ENCODE assay signal across 17 cellular contexts in genomic region chr11:117473692-117474091, GRCh38.
DNase-seq lines count a peak whose midpoint lies in the region; ATAC-seq, FAIRE-seq and TF ChIP-seq lines count a peak whose summit lies in the region.
"Had no signal": no experiment of that assay in that cellular context is flagged by ENCODE, and none has a peak within 500 bp of the region (broad histone marks: within the 10 kb centered on the region; RNA-seq: fewer than 3 reads in every experiment).

No MANE protein-coding gene starts in this region.

- no peak for ATAC-seq in right lobe of liver
- ATAC-seq: GM12878, HepG2, Panc1 had no signal

- no peak for TF ChIP-seq POLR2A in right lobe of liver (IDR thresholded peaks at IDR 0.05)
- TF ChIP-seq POLR2A in transverse colon (IDR thresholded peaks at IDR 0.05) = no peak

- FAIRE-seq in urothelium cell line (lab: Jason Lieb, UNC) = no peak
- FAIRE-seq: GM12878, HepG2 had no signal

- H3K4me3 Mint-ChIP-seq in activated CD4-positive, alpha-beta T cell treated with anti-CD3 and anti-CD28 coated beads, Interleukin-2, amount 10 ng/mL, durations not matched to agents 24 days and 14 days = no peak overlapping the region
- H3K4me3 Mint-ChIP-seq: activated naive CD8-positive, alpha-beta T cell had no signal

- in situ Hi-C loops in transverse colon (cut with MboI; ENCODE audit: low pct_ligation_motif_present in 1 of 4, low pct_unique_long_range_greater_than_20kb in 1 of 4, low sequenced_read_pairs in 3 of 4) = no loop called here

- no peak for TF ChIP-seq EP300 in transverse colon (IDR thresholded peaks at IDR 0.05; ENCODE audit: low read depth)

- 76% methylated on average over 5 of the region's 5 CpGs for WGBS in right lobe of liver (ENCODE audit: insufficient coverage, low coverage, low lambda C conversion rate, missing lambda C conversion rate)
- WGBS in transverse colon (ENCODE audit: low coverage in 1 of 2), 2 donors = 61% methylated on average over 5 of the region's 5 CpGs; no CpG with 5 or more reads in 1 of the 2 donors

- H3K27ac ChIP-seq in RWPE1 (no peak overlapping the region), right lobe of liver (no peak overlapping the region), transverse colon (no peak overlapping the region)
- H3K27ac ChIP-seq: 22Rv1, C4-2B, stomach had no signal

- intact Hi-C loops in right lobe of liver (cut with DNase I) = no loop called here
- intact Hi-C loops in transverse colon (cut with DNase I; ENCODE audit: low total_unique reads) = no loop called here
- intact Hi-C loops in activated CD4-positive, alpha-beta T cell treated with anti-CD3 and anti-CD28 coated beads, Interleukin-2, amount 10 ng/mL, durations not matched to agents 24 days and 14 days (cut with micrococcal nuclease) = no loop called here

- H3K4me1 ChIP-seq in right lobe of liver (no peaks in the 10 kb centered on the region), transverse colon (peaks cover 0 to 4% (median 0%) of the 10 kb centered on the region in 4 donors)
- H3K4me1 ChIP-seq: stomach had no signal

- DNase-seq in NCI-H2171 treated with DMSO at 0.1 percent for 48 hours (lab: John Stamatoyannopoulos, UW) (peak; percentile 29), NCI-H2171 (lab: John Stamatoyannopoulos, UW) (no peak), NCI-H2107 (lab: John Stamatoyannopoulos, UW) (peak; percentile 85), RWPE1 (ENCODE audit: low spot score) (peak; percentile 9), urothelium cell line (ENCODE audit: low spot score) (peak; percentile 61), right lobe of liver (no peak), transverse colon (no peak)
- DNase-seq in activated CD4-positive, alpha-beta T cell treated with anti-CD3 and anti-CD28 coated beads, Interleukin-2, amount 10 ng/mL, durations not matched to agents 24 days and 14 days = no peak
- DNase-seq: activated CD4-positive, alpha-beta T cell treated with anti-CD3 and anti-CD28 coated beads for 1 hour; effector CD4-positive, alpha-beta T cell; stomach had no signal

- H3K27me3 ChIP-seq in right lobe of liver = no peaks in the 10 kb centered on the region
- no peaks in the 10 kb centered on the region for H3K27me3 ChIP-seq in transverse colon

- CTCF ChIA-PET in RWPE1 (lab: Yijun Ruan, JAX) = no interaction called here

- POLR2A ChIA-PET in RWPE1 (lab: Yijun Ruan, JAX; ENCODE audit: low non-redundant PET) = no interaction called here

- no peaks in the 10 kb centered on the region for H3K9me3 ChIP-seq in right lobe of liver
- H3K9me3 ChIP-seq in transverse colon = no peaks in the 10 kb centered on the region
- H3K9me3 ChIP-seq: stomach had no signal

- H3K9me3 Mint-ChIP-seq in activated CD4-positive, alpha-beta T cell treated with anti-CD3 and anti-CD28 coated beads, Interleukin-2, amount 10 ng/mL, durations not matched to agents 24 days and 14 days = no peaks in the 10 kb centered on the region

- H3K36me3 ChIP-seq in right lobe of liver = no peaks in the 10 kb centered on the region
- H3K36me3 ChIP-seq in transverse colon = no peaks in the 10 kb centered on the region

- TF ChIP-seq CTCF in RWPE1 (conservative IDR thresholded peaks at IDR 0.05; ENCODE audit: low read depth) = no peak
- no peak for TF ChIP-seq CTCF in right lobe of liver (IDR thresholded peaks at IDR 0.05)
- no peak for TF ChIP-seq CTCF in transverse colon (IDR thresholded peaks at IDR 0.05)

- H3K36me3 Mint-ChIP-seq in activated CD4-positive, alpha-beta T cell treated with anti-CD3 and anti-CD28 coated beads, Interleukin-2, amount 10 ng/mL, durations not matched to agents 24 days and 14 days (ENCODE audit: low read depth) = no peaks in the 10 kb centered on the region
- H3K36me3 Mint-ChIP-seq: activated naive CD8-positive, alpha-beta T cell had no signal

- H3K4me3 ChIP-seq in right lobe of liver = no peak overlapping the region
- no peak overlapping the region for H3K4me3 ChIP-seq in transverse colon
- H3K4me3 ChIP-seq: GM12878, stomach had no signal

- H3K27ac Mint-ChIP-seq in activated CD4-positive, alpha-beta T cell treated with anti-CD3 and anti-CD28 coated beads, Interleukin-2, amount 10 ng/mL, durations not matched to agents 24 days and 14 days = no peak overlapping the region
- H3K27ac Mint-ChIP-seq: activated naive CD8-positive, alpha-beta T cell had no signal

- H3K27me3 Mint-ChIP-seq in activated CD4-positive, alpha-beta T cell treated with anti-CD3 and anti-CD28 coated beads, Interleukin-2, amount 10 ng/mL, durations not matched to agents 24 days and 14 days = peaks cover 2% of the 10 kb centered on the region
- H3K27me3 Mint-ChIP-seq: activated naive CD8-positive, alpha-beta T cell had no signal

- no peaks in the 10 kb centered on the region for H3K4me1 Mint-ChIP-seq in activated CD4-positive, alpha-beta T cell treated with anti-CD3 and anti-CD28 coated beads, Interleukin-2, amount 10 ng/mL, durations not matched to agents 24 days and 14 days

Comparison
In these comparisons a context has a peak if more than half of its experiments do, and no peak if none do; other contexts are left out.
1. DNase-seq: peak in NCI-H2171 treated with DMSO at 0.1 percent for 48 hours (single experiment), NCI-H2107 (single experiment), RWPE1 (single experiment) and urothelium cell line (single experiment); none in NCI-H2171 (single experiment), right lobe of liver (0 of 3), transverse colon (single experiment) and activated CD4-positive, alpha-beta T cell treated with anti-CD3 and anti-CD28 coated beads, Interleukin-2, amount 10 ng/mL, durations not matched to agents 24 days and 14 days (single experiment).